ENCODE assay signal across 9 cellular contexts in the genomic region with DNA sequence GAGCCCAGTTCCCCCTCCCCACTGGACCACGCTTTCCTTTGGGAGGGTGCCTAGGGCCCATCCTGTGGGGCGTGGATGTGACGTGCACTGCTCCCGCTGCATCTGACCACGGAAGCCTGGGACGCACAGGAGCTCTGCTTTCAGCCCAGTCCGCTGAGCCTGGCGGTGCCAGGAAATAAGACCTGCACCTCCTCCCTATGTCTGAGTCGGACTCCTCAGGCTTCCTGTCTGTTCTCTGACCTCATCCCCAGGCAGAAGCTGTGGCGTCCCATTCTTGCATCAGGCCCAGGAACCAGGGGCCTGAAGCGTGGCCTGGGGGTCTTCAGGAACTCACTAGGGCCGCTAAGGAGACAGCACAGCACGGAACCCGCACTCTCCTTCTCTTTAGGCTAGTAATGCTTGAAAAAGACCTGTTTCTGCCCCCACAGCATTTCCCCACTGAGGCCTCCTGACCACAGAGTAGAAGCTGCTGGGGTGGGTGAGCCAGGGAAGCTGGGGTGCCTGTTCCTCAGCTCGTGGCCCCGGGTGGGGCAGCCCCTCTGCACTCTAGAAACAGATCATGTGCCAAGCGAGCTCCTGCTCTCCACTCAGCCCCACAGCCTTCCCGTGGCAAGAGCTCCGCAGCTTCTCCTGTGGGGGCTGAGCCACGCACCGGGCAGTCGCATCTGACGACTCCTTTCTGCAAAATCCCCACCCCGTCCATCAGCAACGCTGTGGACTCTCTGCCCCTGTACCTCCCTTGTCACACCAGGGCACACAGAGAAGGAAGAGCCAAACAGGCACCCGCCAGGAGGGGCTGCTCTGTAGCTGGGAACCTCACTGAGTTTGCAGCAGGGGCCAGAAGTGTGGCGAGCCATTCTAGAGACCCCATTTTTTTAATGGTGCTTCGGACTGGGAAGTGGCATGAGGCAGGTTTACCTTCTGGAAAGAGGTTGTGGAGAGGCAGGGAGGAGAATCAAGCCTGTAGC. TPM values are rescaled to one million over a fixed set of nuclear protein-coding genes. Genes with fewer than 3 reads are reported as not detected.
DNase-seq lines count a peak whose midpoint lies in the region; ATAC-seq and TF ChIP-seq lines count a peak whose summit lies in the region.
"Had no signal": no experiment of that assay in that cellular context is flagged by ENCODE, and none has a peak within 500 bp of the region (broad histone marks: within the 10 kb centered on the region; RNA-seq: fewer than 3 reads in every experiment).

No MANE protein-coding gene starts in this region.

- TF ChIP-seq CTCF in brain microvascular endothelial cell (IDR thresholded peaks at IDR 0.05; ENCODE audit: low read depth, low read length, missing control alignments) (no peak), nephron progenitor cell (IDR thresholded peaks at IDR 0.05) (no peak), suprapubic skin (IDR thresholded peaks at IDR 0.05) (no peak)

- H3K4me3 ChIP-seq in brain microvascular endothelial cell (ENCODE audit: low read depth, low read length) (no peak overlapping the region), suprapubic skin (no peak overlapping the region)

- H3K27me3 Mint-ChIP-seq in nephron progenitor cell (ENCODE audit: low read depth, poor library complexity) = peaks cover 10% of the 10 kb centered on the region

- peak overlapping the region; percentile 56 for H3K27ac ChIP-seq in brain microvascular endothelial cell
- H3K27ac ChIP-seq in suprapubic skin = no peak overlapping the region

- ATAC-seq in GM18861 (IDR thresholded peaks at IDR 0.05; ENCODE audit: unreplicated experiment) (no peak), HG03457 (IDR thresholded peaks at IDR 0.05; ENCODE audit: unreplicated experiment) (no peak)

- no peak for TF ChIP-seq POLR2A in suprapubic skin (IDR thresholded peaks at IDR 0.05)

- TF ChIP-seq EP300 in suprapubic skin (IDR thresholded peaks at IDR 0.05) = no peak

- H3K4me3 Mint-ChIP-seq in nephron progenitor cell = no peak overlapping the region
- H3K4me3 Mint-ChIP-seq: IgD-negative memory B cell had no signal

- no peaks in the 10 kb centered on the region for H3K36me3 ChIP-seq in brain microvascular endothelial cell (replicated peaks)
- no peaks in the 10 kb centered on the region for H3K36me3 ChIP-seq in suprapubic skin

- H3K4me1 Mint-ChIP-seq in nephron progenitor cell = peaks cover 20% of the 10 kb centered on the region
- H3K4me1 Mint-ChIP-seq: IgD-negative memory B cell had no signal

- peak; percentile 73 for DNase-seq in GDM1 (lab: John Stamatoyannopoulos, UW)
- peak; percentile 87 for DNase-seq in NCI-H226
- peak; percentile 85 for DNase-seq in brain microvascular endothelial cell
- no peak for DNase-seq in nephron progenitor cell
- no peak for DNase-seq in suprapubic skin (ENCODE audit: low spot score in 2 of 2)
- no peak for DNase-seq in Ammon's horn (ENCODE audit: low spot score)

- no peaks in the 10 kb centered on the region for H3K27me3 ChIP-seq in brain microvascular endothelial cell (replicated peaks)
- H3K27me3 ChIP-seq in suprapubic skin = no peaks in the 10 kb centered on the region

- no peaks in the 10 kb centered on the region for H3K9me3 ChIP-seq in suprapubic skin

- no peaks in the 10 kb centered on the region for H3K9me3 Mint-ChIP-seq in nephron progenitor cell
- H3K9me3 Mint-ChIP-seq: IgD-negative memory B cell had no signal

- H3K27ac Mint-ChIP-seq in nephron progenitor cell = peak overlapping the region; percentile 65

- in situ Hi-C loops in brain microvascular endothelial cell (cut with HindIII; ENCODE audit: low pct_ligation_motif_present, low sequenced_read_pairs) = no loop called here

- WGBS in suprapubic skin = 74% methylated on average over 17 of the region's 28 CpGs

- no peaks in the 10 kb centered on the region for H3K4me1 ChIP-seq in suprapubic skin

- H3K36me3 Mint-ChIP-seq in nephron progenitor cell (ENCODE audit: low read depth) = no peaks in the 10 kb centered on the region
- H3K36me3 Mint-ChIP-seq: IgD-negative memory B cell had no signal

RNA-seq across cellular contexts. Expression of gene MOV10L1, which starts 22.6 kb away (rescaled TPM):
- total RNA-seq in suprapubic skin = under 1 TPM in 2 of 4 donors, not detected in 2; 0.68 to 0.80 TPM

RNA-seq across cellular contexts. Expression of gene MLC1, which starts 27.2 kb away (rescaled TPM):
- 1 to 10 TPM in 1 of 4 donors, under 1 TPM in 3; 0.49 to 3.4 (median 0.70) TPM for total RNA-seq in suprapubic skin

RNA-seq across cellular contexts. Expression of gene TTLL8, which starts 54.3 kb away (rescaled TPM):
- total RNA-seq in suprapubic skin = not detected

RNA-seq across cellular contexts. Expression of gene PANX2, which starts 58.1 kb away (rescaled TPM):
- total RNA-seq in suprapubic skin = 1 to 10 TPM; 1.2 to 2.8 (median 2.2) TPM

Comparison
In these comparisons a context has a peak if more than half of its experiments do, and no peak if none do; other contexts are left out.
1. DNase-seq: peak in GDM1 (single experiment), NCI-H226 (single experiment) and brain microvascular endothelial cell (single experiment); none in nephron progenitor cell (single experiment), suprapubic skin (0 of 2) and Ammon's horn (single experiment).